18 cellular contexts compared by ENCODE assay signal in the genomic region with DNA sequence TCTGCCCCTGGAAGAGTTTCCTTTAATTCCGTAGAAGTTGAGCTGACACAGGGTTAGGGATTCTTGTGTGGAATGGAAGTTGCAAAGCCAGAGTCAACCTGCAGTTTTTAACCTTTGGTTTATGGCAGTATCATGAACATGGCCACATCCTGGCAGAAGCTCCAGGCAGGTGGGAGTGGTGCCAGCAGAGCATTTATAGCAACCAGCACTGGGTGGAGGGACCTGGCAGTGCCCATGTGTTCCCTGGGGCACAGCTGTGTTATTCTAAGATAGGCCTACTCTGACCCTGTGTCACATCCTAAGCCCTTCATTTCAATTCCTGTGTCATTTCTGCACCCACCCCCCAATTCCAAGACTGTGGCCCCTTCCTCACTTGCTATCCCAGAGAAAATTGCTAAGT. TPM values are rescaled to one million over a fixed set of nuclear protein-coding genes. Genes with fewer than 3 reads are reported as not detected.
DNase-seq lines count a peak whose midpoint lies in the region; ATAC-seq and TF ChIP-seq lines count a peak whose summit lies in the region.
"Had no signal": no experiment of that assay in that cellular context is flagged by ENCODE, and none has a peak within 500 bp of the region (broad histone marks: within the 10 kb centered on the region; RNA-seq: fewer than 3 reads in every experiment).

No MANE protein-coding gene starts in this region.

- no peaks in the 10 kb centered on the region for H3K9me3 ChIP-seq in heart left ventricle
- no peaks in the 10 kb centered on the region for H3K9me3 ChIP-seq in prostate gland
- H3K9me3 ChIP-seq: BE2C, MG63 had no signal

- H3K4me3 ChIP-seq in LNCaP clone FGC (ENCODE audit: low read depth, low read length) (no peak overlapping the region), heart left ventricle (no peak overlapping the region), prostate gland (no peak overlapping the region)
- H3K4me3 ChIP-seq: MG63 had no signal

- ATAC-seq in heart left ventricle (peak; percentile 96 to 97 (median 96)), HG02938 (IDR thresholded peaks at IDR 0.05; ENCODE audit: unreplicated experiment) (no peak), GM21526 (IDR thresholded peaks at IDR 0.05; ENCODE audit: low FRiP score, unreplicated experiment) (no peak)
- ATAC-seq: PC-3 had no signal

- TF ChIP-seq POLR2A in heart left ventricle (IDR thresholded peaks at IDR 0.05) (no peak), prostate gland (IDR thresholded peaks at IDR 0.05) (no peak)

- H3K27me3 ChIP-seq in heart left ventricle (no peaks in the 10 kb centered on the region), prostate gland (replicated peaks; ENCODE audit: insufficient read depth) (no peaks in the 10 kb centered on the region)
- H3K27me3 ChIP-seq: BE2C, MG63 had no signal

- no peak overlapping the region for H3K27ac ChIP-seq in heart left ventricle
- no peak overlapping the region for H3K27ac ChIP-seq in prostate gland

- no peaks in the 10 kb centered on the region for H3K36me3 ChIP-seq in heart left ventricle
- H3K36me3 ChIP-seq in prostate gland = no peaks in the 10 kb centered on the region
- H3K36me3 ChIP-seq: BE2C, MG63 had no signal

- intact Hi-C loops in heart left ventricle (cut with DNase I) = loop anchor here in 1 of 10 donors (5.0 kb wide), 1 partner anchor 50 kb away; no protein-coding TSS in a partner anchor
- intact Hi-C loops in prostate gland (cut with DNase I) = no loop called here

- 80 to 93% (median 87%) methylated on average over 1 of the region's 1 CpG for WGBS in heart left ventricle, 4 donors
- WGBS in prostate gland = 73% methylated on average over 1 of the region's 1 CpG

- TF ChIP-seq CTCF in LNCaP clone FGC (IDR thresholded peaks at IDR 0.05; ENCODE audit: control insufficient read depth, extremely low read depth, insufficient read depth) = no peak
- no peak for TF ChIP-seq CTCF in heart left ventricle (IDR thresholded peaks at IDR 0.05)
- no peak for TF ChIP-seq CTCF in prostate gland (IDR thresholded peaks at IDR 0.05)

- peaks cover 0 to 9% (median 0%) of the 10 kb centered on the region in 12 donors for H3K4me1 ChIP-seq in heart left ventricle
- no peaks in the 10 kb centered on the region for H3K4me1 ChIP-seq in prostate gland (replicated peaks)
- H3K4me1 ChIP-seq: BE2C had no signal

- DNase-seq in LNCaP clone FGC (ENCODE audit: low read depth) (peak; percentile 22), NCI-H69 (lab: John Stamatoyannopoulos, UW) (peak; percentile 59), heart left ventricle (peak; percentile 63 to 77 (median 68)), prostate gland (ENCODE audit: low spot score) (peak; percentile 74), mesenteric fat pad (ENCODE audit: low spot score) (no peak)
- DNase-seq: BE2C; CD8-positive, alpha-beta memory T cell; DMS153; KG1; MG63; NCI-H1092 treated with DMSO at 0.1 percent for 48 hours; NCI-H2029; NCI-H524; PC-3 had no signal

RNA-seq across cellular contexts. Expression of a gene that starts 26.1 kb away (rescaled TPM):
- total RNA-seq in heart left ventricle (under 1 TPM in 7 of 9 donors, not detected in 2; 0.02 to 0.77 (median 0.07) TPM), prostate gland (1 to 10 TPM in 1 of 2 donors, under 1 TPM in 1; 0.46 to 1.1 TPM), mesenteric fat pad (0.32 TPM)
- polyA plus RNA-seq in heart left ventricle = under 1 TPM; 0.04 to 0.06 TPM
- total RNA-seq: H1, PC-3 had no signal
- polyA plus RNA-seq: AG04450, H1 had no signal

Comparison
In these comparisons a context has a peak if more than half of its experiments do, and no peak if none do; other contexts are left out.
1. ATAC-seq: peak in heart left ventricle (4 of 4); none in HG02938 (single experiment) and GM21526 (single experiment).